ENCODE assay signal across 8 cellular contexts in the genomic region with DNA sequence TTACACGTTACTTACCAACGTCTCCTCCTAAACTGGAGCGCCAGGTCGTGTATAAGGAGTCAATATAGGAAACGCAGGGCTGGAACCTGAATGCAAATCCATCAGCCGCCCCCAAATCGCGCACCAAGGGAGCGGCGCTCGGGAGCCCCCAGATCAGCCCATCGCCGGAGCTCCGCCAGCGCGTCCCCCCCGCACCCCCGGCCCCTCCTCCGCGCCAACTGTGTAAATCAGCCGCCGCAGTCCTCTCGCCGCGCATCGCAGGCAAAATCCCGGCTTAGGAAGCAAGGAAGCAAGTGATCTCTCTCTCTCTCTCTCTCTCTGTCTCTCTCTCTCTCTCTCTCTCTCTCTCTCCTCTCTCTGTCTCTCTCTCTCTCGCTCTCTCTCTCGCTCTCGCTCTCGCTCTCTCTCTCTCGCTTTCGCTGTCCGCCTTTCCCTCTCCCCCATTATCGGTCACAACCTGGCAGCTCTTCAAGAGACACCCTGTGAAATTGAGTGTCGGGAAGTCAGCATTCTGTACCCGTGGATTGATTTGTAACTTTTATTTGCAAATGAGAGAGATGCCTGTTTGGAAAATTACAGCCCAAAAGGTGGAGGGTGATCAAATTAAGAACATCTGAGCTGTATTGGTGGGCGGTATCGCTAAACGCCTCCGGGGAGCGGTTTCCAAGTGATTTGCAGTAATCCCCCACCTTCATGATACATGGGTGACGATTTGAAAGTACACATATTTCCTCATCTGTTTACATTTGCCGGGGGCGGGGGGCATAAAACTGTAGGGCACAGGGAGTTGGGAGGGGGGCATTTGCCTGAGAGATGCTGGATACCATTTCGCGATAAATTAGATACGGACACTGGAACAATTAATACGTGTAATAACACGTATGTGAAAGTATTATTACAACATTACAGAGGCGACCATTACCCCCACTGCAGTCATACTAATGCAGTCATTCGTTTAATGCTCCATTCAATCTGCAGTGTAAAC. TPM values are rescaled to one million over a fixed set of nuclear protein-coding genes. Genes with fewer than 3 reads are reported as not detected.
DNase-seq lines count a peak whose midpoint lies in the region; ATAC-seq and TF ChIP-seq lines count a peak whose summit lies in the region.

No MANE protein-coding gene starts in this region.

- no peak overlapping the region for H3K4me3 ChIP-seq in CD8-positive, alpha-beta T cell (ENCODE audit: low read depth, low read length)
- H3K4me3 ChIP-seq in naive thymus-derived CD4-positive, alpha-beta T cell (ENCODE audit: low read length) = no peak overlapping the region

- no peak overlapping the region for H3K27ac Mint-ChIP-seq in CD8-positive, alpha-beta T cell
- no peak overlapping the region for H3K27ac Mint-ChIP-seq in naive thymus-derived CD4-positive, alpha-beta T cell

- H3K4me1 Mint-ChIP-seq in CD8-positive, alpha-beta T cell (ENCODE audit: low read depth) = peaks cover 18% of the 10 kb centered on the region
- H3K4me1 Mint-ChIP-seq in naive thymus-derived CD4-positive, alpha-beta T cell = peaks cover 5 to 32% (median 18%) of the 10 kb centered on the region in 7 donors

- H3K36me3 ChIP-seq in CD8-positive, alpha-beta T cell (ENCODE audit: insufficient read depth, low read length) = no peaks in the 10 kb centered on the region
- no peaks in the 10 kb centered on the region for H3K36me3 ChIP-seq in naive thymus-derived CD4-positive, alpha-beta T cell (ENCODE audit: control insufficient read depth in 2 of 3, insufficient read depth in 3 of 3, low read length in 3 of 3)

- peak overlapping the region; percentile 63 for H3K4me3 Mint-ChIP-seq in CD8-positive, alpha-beta T cell
- H3K4me3 Mint-ChIP-seq in naive thymus-derived CD4-positive, alpha-beta T cell = peak overlapping the region in 9 of 10 donors; percentile 24 to 78 (median 58)

- ATAC-seq in CD8-positive, alpha-beta T cell = no peak
- ATAC-seq in naive thymus-derived CD4-positive, alpha-beta T cell = no peak
- ATAC-seq in HG02884 (IDR thresholded peaks at IDR 0.05; ENCODE audit: unreplicated experiment) = no peak

- intact Hi-C loops in CD8-positive, alpha-beta T cell (cut with DNase I, micrococcal nuclease) = no loop called here
- intact Hi-C loops in naive thymus-derived CD4-positive, alpha-beta T cell (cut with micrococcal nuclease) = no loop called here

- DNase-seq in CD8-positive, alpha-beta T cell = no peak
- DNase-seq in NCI-H1694 (lab: John Stamatoyannopoulos, UW) (peak; percentile 38), ecto neural progenitor cell (ENCODE audit: low spot score) (peak; percentile 72), mucosa of gallbladder (ENCODE audit: low spot score) (no peak), NCI-H526 treated with DMSO at 0.1 percent for 48 hours (lab: John Stamatoyannopoulos, UW) (no peak), T-helper 9 cell (no peak)
- DNase-seq in naive thymus-derived CD4-positive, alpha-beta T cell = no peak

- no peak overlapping the region for H3K27ac ChIP-seq in CD8-positive, alpha-beta T cell (ENCODE audit: low read depth, low read length)
- no peak overlapping the region for H3K27ac ChIP-seq in naive thymus-derived CD4-positive, alpha-beta T cell (ENCODE audit: low read depth, low read length)

- CTCF ChIA-PET in CD8-positive, alpha-beta T cell (lab: Charles Lee) = no interaction called here
- CTCF ChIA-PET in naive thymus-derived CD4-positive, alpha-beta T cell (lab: Charles Lee) = interaction anchor here (0.5 kb wide), 1 partner anchor 22 kb away, joined by 3 read pairs; no protein-coding TSS in a partner anchor

- peaks cover 49% of the 10 kb centered on the region for H3K27me3 Mint-ChIP-seq in CD8-positive, alpha-beta T cell (ENCODE audit: low read depth)
- H3K27me3 Mint-ChIP-seq in naive thymus-derived CD4-positive, alpha-beta T cell = peaks cover 51 to 62% (median 60%) of the 10 kb centered on the region in 5 donors

- H3K4me1 ChIP-seq in CD8-positive, alpha-beta T cell (ENCODE audit: insufficient read depth, low read length) = peaks cover 11% of the 10 kb centered on the region
- H3K4me1 ChIP-seq in naive thymus-derived CD4-positive, alpha-beta T cell (ENCODE audit: control insufficient read depth in 2 of 2, insufficient read depth in 2 of 2, low read length in 2 of 2) = no peaks in the 10 kb centered on the region

- TF ChIP-seq CTCF in CD8-positive, alpha-beta T cell (IDR thresholded peaks at IDR 0.05) = no peak

- H3K9me3 ChIP-seq in CD8-positive, alpha-beta T cell (ENCODE audit: low read length) = no peaks in the 10 kb centered on the region
- H3K9me3 ChIP-seq in naive thymus-derived CD4-positive, alpha-beta T cell (ENCODE audit: control insufficient read depth in 2 of 3, low read length in 3 of 3) = no peaks in the 10 kb centered on the region

- peaks cover 18% of the 10 kb centered on the region for H3K27me3 ChIP-seq in CD8-positive, alpha-beta T cell (ENCODE audit: insufficient read depth, low read length)
- peaks cover 3 to 8% of the 10 kb centered on the region in 2 donors for H3K27me3 ChIP-seq in naive thymus-derived CD4-positive, alpha-beta T cell (ENCODE audit: control insufficient read depth in 2 of 2, insufficient read depth in 2 of 2, low read length in 2 of 2)

- no peaks in the 10 kb centered on the region for H3K36me3 Mint-ChIP-seq in CD8-positive, alpha-beta T cell
- H3K36me3 Mint-ChIP-seq in naive thymus-derived CD4-positive, alpha-beta T cell = peaks cover 0 to 12% (median 2%) of the 10 kb centered on the region in 5 donors

- POLR2A ChIA-PET in CD8-positive, alpha-beta T cell (lab: Charles Lee) = no interaction called here
- POLR2A ChIA-PET in naive thymus-derived CD4-positive, alpha-beta T cell (lab: Charles Lee) = no interaction called here

- no peaks in the 10 kb centered on the region for H3K9me3 Mint-ChIP-seq in CD8-positive, alpha-beta T cell
- peaks cover 0 to 10% (median 0%) of the 10 kb centered on the region in 11 donors for H3K9me3 Mint-ChIP-seq in naive thymus-derived CD4-positive, alpha-beta T cell

RNA-seq across cellular contexts. Expression of gene SLITRK3, which starts 0.7 kb away (rescaled TPM):
- total RNA-seq in CD8-positive, alpha-beta T cell = not detected
- not detected for total RNA-seq in naive thymus-derived CD4-positive, alpha-beta T cell
- polyA plus RNA-seq in naive thymus-derived CD4-positive, alpha-beta T cell = not detected
- 0.26 TPM for total RNA-seq in mucosa of gallbladder

Comparison
In these comparisons a context has a peak if more than half of its experiments do, and no peak if none do; other contexts are left out.
1. DNase-seq: peak in NCI-H1694 (single experiment) and ecto neural progenitor cell (single experiment); none in CD8-positive, alpha-beta T cell (0 of 7), naive thymus-derived CD4-positive, alpha-beta T cell (0 of 9), mucosa of gallbladder (single experiment), NCI-H526 treated with DMSO at 0.1 percent for 48 hours (single experiment) and T-helper 9 cell (single experiment).